ENCODE assay signal across 21 cellular contexts in the genomic region with DNA sequence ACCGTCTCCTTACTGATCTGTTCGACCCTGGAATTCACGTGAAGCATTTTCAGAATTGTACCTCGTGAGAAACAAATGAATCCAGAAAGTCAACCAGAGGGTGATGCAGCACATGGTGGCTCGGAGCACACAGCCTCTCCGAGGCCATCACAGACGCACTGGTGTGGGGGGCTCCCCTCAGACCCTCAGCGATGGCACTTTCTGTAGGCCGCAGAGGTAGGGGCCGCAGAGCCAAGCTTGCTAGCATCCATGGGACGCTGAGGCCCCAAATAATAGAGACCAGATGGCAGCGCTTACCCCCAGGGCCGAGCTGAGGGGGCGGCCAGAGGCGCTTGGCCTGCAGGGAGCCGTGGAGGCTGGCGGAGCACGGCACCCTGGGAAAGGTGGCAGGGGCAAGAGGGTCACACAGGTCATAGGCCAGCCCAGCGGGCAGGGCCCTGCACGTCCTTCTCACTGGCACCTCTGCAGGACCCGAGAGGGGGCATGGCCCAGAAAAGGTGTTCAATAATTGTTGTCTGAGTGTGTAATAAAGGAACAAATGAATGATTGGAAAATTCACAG. TPM values are rescaled to one million over a fixed set of nuclear protein-coding genes. Genes with fewer than 3 reads are reported as not detected.
DNase-seq lines count a peak whose midpoint lies in the region; TF ChIP-seq lines count a peak whose summit lies in the region.
"Had no signal": no experiment of that assay in that cellular context is flagged by ENCODE, and none has a peak within 500 bp of the region (broad histone marks: within the 10 kb centered on the region; RNA-seq: fewer than 3 reads in every experiment).

No MANE protein-coding gene starts in this region.

- peaks cover 32% of the 10 kb centered on the region for H3K4me1 Mint-ChIP-seq in osteocyte (ENCODE audit: unreplicated experiment)

- peak; percentile 3 for DNase-seq in activated CD4-positive, alpha-beta T cell treated with anti-CD3 and anti-CD28 coated beads for 1 hour
- no peak for DNase-seq in activated CD4-positive, alpha-beta T cell treated with anti-CD3 and anti-CD28 coated beads, Interleukin-2, amount 50 U/mL, for 1 hour
- peak; percentile 1 for DNase-seq in Daoy (ENCODE audit: low read depth)
- DNase-seq in islet precursor cell, result peak; percentile 29
- DNase-seq in osteocyte (ENCODE audit: extremely low spot score, unreplicated experiment), result peak; percentile 62
- no peak for DNase-seq in NCI-H128 (lab: John Stamatoyannopoulos, UW; ENCODE audit: unreplicated experiment)
- DNase-seq in A172 (ENCODE audit: low spot score), result no peak
- DNase-seq in SK-N-DZ (ENCODE audit: low spot score), result no peak
- DNase-seq: 8988T; activated CD4-positive, alpha-beta T cell treated with anti-CD3 and anti-CD28 coated beads for 48 hours; AML-193; brain microvascular endothelial cell; CD4-positive, alpha-beta T cell; glutamatergic neuron; Kasumi-1; NCI-H1436 treated with DMSO at 0.1 percent for 48 hours; nephron progenitor cell; OCI-M1; stimulated activated naive CD4-positive, alpha-beta T cell; T-helper 17 cell had no signal

- no peak overlapping the region for H3K4me3 Mint-ChIP-seq in osteocyte (ENCODE audit: unreplicated experiment)
- H3K4me3 Mint-ChIP-seq: CD4-positive, alpha-beta T cell; GM23338; nephron progenitor cell; T-helper 17 cell had no signal

- H3K27ac Mint-ChIP-seq in osteocyte (ENCODE audit: unreplicated experiment), result no peak overlapping the region
- H3K27ac Mint-ChIP-seq: CD4-positive, alpha-beta T cell; GM23338; nephron progenitor cell; T-helper 17 cell had no signal

- H3K9me3 Mint-ChIP-seq in osteocyte (ENCODE audit: unreplicated experiment), result no peaks in the 10 kb centered on the region
- H3K9me3 Mint-ChIP-seq: CD4-positive, alpha-beta T cell; nephron progenitor cell had no signal

- no peaks in the 10 kb centered on the region for H3K27me3 Mint-ChIP-seq in osteocyte (ENCODE audit: unreplicated experiment)

- no peaks in the 10 kb centered on the region for H3K36me3 Mint-ChIP-seq in osteocyte (ENCODE audit: unreplicated experiment)

- no peak for TF ChIP-seq CTCF in osteocyte (IDR thresholded peaks at IDR 0.05)

RNA-seq across cellular contexts. Expression of a gene that starts 28.1 kb away (rescaled TPM):
- total RNA-seq in Daoy (2014; rRNA removed; shearing (Covaris generic)), result 456 and 480 TPM in 2 replicates
- total RNA-seq in osteocyte, result 1,821 and 1,951 TPM in 2 replicates
- 163 and 221 TPM in 2 replicates for total RNA-seq in A172 (2014; rRNA removed; shearing (Covaris generic))
- 11.0 and 15.4 TPM in 2 replicates for polyA plus RNA-seq in SK-N-DZ (2014; cell fraction: cytosol; rRNA removed)
- polyA plus RNA-seq in SK-N-DZ (2014; cell fraction: nucleus; rRNA removed), result 88.2 and 111 TPM in 2 replicates

Comparison
In these comparisons a context has a peak if more than half of its experiments do, and no peak if none do; other contexts are left out.
1. DNase-seq: peak in activated CD4-positive, alpha-beta T cell treated with anti-CD3 and anti-CD28 coated beads for 1 hour (single experiment), Daoy (single experiment), islet precursor cell (single experiment) and osteocyte (single experiment); none in activated CD4-positive, alpha-beta T cell treated with anti-CD3 and anti-CD28 coated beads, Interleukin-2, amount 50 U/mL, for 1 hour (single experiment), NCI-H128 (single experiment), A172 (single experiment) and SK-N-DZ (single experiment).